Comparison of ENCODE assay signal across 14 cellular contexts in the genomic region with DNA sequence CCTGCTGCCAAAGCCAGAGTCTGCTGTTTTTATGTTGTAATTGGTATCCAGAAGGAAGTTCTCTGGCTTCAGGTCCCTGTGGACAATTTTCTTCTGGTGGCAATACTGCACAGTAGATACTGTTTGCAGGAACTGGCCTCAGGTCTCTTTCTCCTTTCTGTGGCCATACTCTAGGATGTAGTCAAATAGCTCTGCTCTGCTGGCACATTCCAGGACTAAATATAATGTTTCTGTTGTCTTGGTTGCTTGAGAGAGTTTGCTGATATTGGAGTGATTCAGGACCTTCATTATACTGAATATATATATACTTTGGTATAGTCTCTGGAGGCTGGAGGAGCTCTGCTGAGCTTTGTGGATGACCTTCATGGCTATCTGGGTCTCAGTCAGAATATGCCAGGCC.
"Had no signal": no experiment of that assay in that cellular context is flagged by ENCODE, and none has a peak within 500 bp of the region (broad histone marks: within the 10 kb centered on the region; RNA-seq: fewer than 3 reads in every experiment).

No MANE protein-coding gene starts in this region.

- ATAC-seq: left lung, pancreas had no signal

- H3K9me3 ChIP-seq: left lung, pancreas, thyroid gland had no signal

- DNase-seq: activated CD4-positive, alpha-beta T cell treated with anti-CD3 and anti-CD28 coated beads, Interleukin-2, amount 50 U/mL, for 1 hour; activated CD4-positive, CD25-positive, alpha-beta regulatory T cell treated with anti-CD3 and anti-CD28 coated beads, Interleukin-2, amount 50 U/mL, for 72 hours; heart left ventricle; left lung; pancreas; spleen; stimulated activated CD4-positive, alpha-beta T cell treated with anti-CD3 and anti-CD28 coated beads, Interleukin-4, amount 100 ng/mL, for 4 hours; stimulated activated naive CD4-positive, alpha-beta T cell; T-helper 2 cell; thyroid gland had no signal

- H3K4me3 ChIP-seq: cardiac muscle cell, heart left ventricle, left lung, pancreas, spleen, thyroid gland had no signal

- H3K27me3 Mint-ChIP-seq: activated naive CD8-positive, alpha-beta T cell had no signal

- H3K4me3 Mint-ChIP-seq: activated T-helper 1 cell treated with anti-CD3 and anti-CD28 coated beads, Interleukin-12 subunit alpha, Interleukin-12 subunit beta, Interleukin-2, Interleukin-4 antibody, amounts not matched to agents 30 ng/mL and 10 ng/mL and 1 ng/mL, durations not matched to agents 14 hours and 24 hours and 36 hours had no signal

- H3K27ac ChIP-seq: cardiac muscle cell, heart left ventricle, pancreas, thyroid gland, VCaP had no signal

- H3K27me3 ChIP-seq: cardiac muscle cell, heart left ventricle, left lung, pancreas, spleen, thyroid gland had no signal

- H3K36me3 ChIP-seq: cardiac muscle cell, pancreas, thyroid gland had no signal

- H3K9me3 Mint-ChIP-seq: activated T-helper 1 cell treated with anti-CD3 and anti-CD28 coated beads, Interleukin-12 subunit alpha, Interleukin-12 subunit beta, Interleukin-2, Interleukin-4 antibody, amounts not matched to agents 30 ng/mL and 10 ng/mL and 1 ng/mL, durations not matched to agents 14 hours and 24 hours and 36 hours had no signal
